In the genomic region with DNA sequence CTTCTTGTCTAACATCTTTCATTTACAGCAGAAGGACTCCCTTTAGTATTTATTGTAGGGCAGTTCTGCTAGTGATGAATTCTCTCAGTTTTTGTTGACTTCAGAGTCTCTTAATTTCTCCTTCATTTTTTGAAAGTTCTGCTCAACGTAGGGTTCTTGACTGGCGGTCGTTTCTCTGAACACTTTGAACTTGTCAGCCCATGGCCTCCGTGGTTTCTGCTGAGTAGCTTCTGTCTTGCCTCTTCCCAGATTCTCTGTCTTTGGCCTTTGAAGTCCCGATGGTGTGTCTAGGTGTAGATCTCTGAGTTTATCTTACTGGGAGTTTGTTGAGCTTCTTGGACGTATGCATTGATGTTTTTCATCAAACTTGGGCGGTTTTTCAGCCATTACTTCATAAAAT, we compare ENCODE assay signal across 17 cellular contexts. TPM values are rescaled to one million over a fixed set of nuclear protein-coding genes. Genes with fewer than 3 reads are reported as not detected.
DNase-seq lines count a peak whose midpoint lies in the region; ATAC-seq and TF ChIP-seq lines count a peak whose summit lies in the region.
"Had no signal": no experiment of that assay in that cellular context is flagged by ENCODE, and none has a peak within 500 bp of the region (broad histone marks: within the 10 kb centered on the region; RNA-seq: fewer than 3 reads in every experiment).

No MANE protein-coding gene starts in this region.

- TF ChIP-seq CTCF in DND-41 (IDR thresholded peaks at IDR 0.05; ENCODE audit: borderline replicate concordance, extremely low read depth, low read length, poor library complexity, severe bottlenecking) (no peak), glutamatergic neuron (IDR thresholded peaks at IDR 0.05; ENCODE audit: partially characterized antibody, unreplicated experiment) (no peak)

- H3K14ac ChIP-seq in trophoblast cell (ENCODE audit: low read length): no peak overlapping the region

- no peak overlapping the region for H2BK120ac ChIP-seq in trophoblast cell (ENCODE audit: insufficient read depth, low read length, poor library complexity)

- H2BK5ac ChIP-seq in trophoblast cell (ENCODE audit: low read depth, low read length, poor library complexity): no peak overlapping the region

- H3K23ac ChIP-seq in trophoblast cell (ENCODE audit: low read length): no peak overlapping the region

- H3K36me3 ChIP-seq in DND-41 (ENCODE audit: insufficient read depth, low read length) (peaks cover 2% of the 10 kb centered on the region; the same call in 1 of the 2 replicates), KOPT-K1 (ENCODE audit: insufficient read depth, low read length) (no peaks in the 10 kb centered on the region; the same call in 1 of the 2 replicates), trophoblast cell (ENCODE audit: control insufficient read depth in 1 of 2, insufficient read depth in 2 of 2, low read length in 2 of 2) (peaks cover 5 to 8% of the 10 kb centered on the region in 2 experiments)

- H3K27ac ChIP-seq in DND-41 (ENCODE audit: low read length): no peak overlapping the region
- H3K27ac ChIP-seq in KOPT-K1 (ENCODE audit: low read depth, low read length, poor library complexity, severe bottlenecking): peak overlapping the region; percentile 64
- no peak overlapping the region for H3K27ac ChIP-seq in trophoblast cell (ENCODE audit: low read depth, low read length)

- no peak overlapping the region for H3K18ac ChIP-seq in trophoblast cell (ENCODE audit: low read length)

- no peak overlapping the region for H3K4me2 ChIP-seq in DND-41 (ENCODE audit: insufficient read depth, low read length)
- H3K4me2 ChIP-seq in trophoblast cell (ENCODE audit: low read length): no peak overlapping the region
- H3K4me2 ChIP-seq: GM23338 had no signal

- ATAC-seq in DND-41 (ENCODE audit: insufficient read depth, low read depth) (peak; percentile 67), HG02981 (IDR thresholded peaks at IDR 0.05; ENCODE audit: unreplicated experiment) (no peak), GM21390 (IDR thresholded peaks at IDR 0.05; ENCODE audit: unreplicated experiment) (no peak)
- ATAC-seq: GM23338, HCT116 had no signal

- no peak overlapping the region for H2AK5ac ChIP-seq in trophoblast cell (ENCODE audit: low read length)

- H3K4me3 ChIP-seq in DND-41 (ENCODE audit: low read depth in 1 of 2, low read length in 2 of 2) (no peak overlapping the region), trophoblast cell (ENCODE audit: low read depth, low read length) (no peak overlapping the region)
- H3K4me3 ChIP-seq: GM23338 had no signal

- no peak overlapping the region for H3K4ac ChIP-seq in trophoblast cell (ENCODE audit: low read depth, low read length)

- H3K27ac Mint-ChIP-seq in glutamatergic neuron (ENCODE audit: unreplicated experiment): peak overlapping the region; percentile 29
- H3K27ac Mint-ChIP-seq: GM23338, H9, HFFc6 had no signal

- H3K79me2 ChIP-seq in DND-41 (ENCODE audit: insufficient read depth, low read length) (no peaks in the 10 kb centered on the region), trophoblast cell (ENCODE audit: control insufficient read depth, insufficient read depth, low read length, poor library complexity) (peaks cover 3% of the 10 kb centered on the region)

- H3K27me3 Mint-ChIP-seq in glutamatergic neuron (ENCODE audit: unreplicated experiment): peaks cover 14% of the 10 kb centered on the region
- H3K27me3 Mint-ChIP-seq: CD4-positive, alpha-beta memory T cell had no signal

- H4K8ac ChIP-seq in trophoblast cell (ENCODE audit: low read depth, low read length): no peak overlapping the region

- H3K9ac ChIP-seq in DND-41 (ENCODE audit: low read depth, low read length) (no peak overlapping the region), trophoblast cell (ENCODE audit: low read length) (no peak overlapping the region)

- no peaks in the 10 kb centered on the region for H3K27me3 ChIP-seq in DND-41 (ENCODE audit: insufficient read depth, low read length, poor library complexity)
- H3K27me3 ChIP-seq in trophoblast cell (ENCODE audit: insufficient read depth, low read length): no peaks in the 10 kb centered on the region

- H2BK12ac ChIP-seq in trophoblast cell (ENCODE audit: low read length): no peak overlapping the region

- peaks cover 42% of the 10 kb centered on the region for H3K9me3 Mint-ChIP-seq in glutamatergic neuron (ENCODE audit: unreplicated experiment)
- H3K9me3 Mint-ChIP-seq: GM23338 had no signal

- H2AFZ ChIP-seq in DND-41 (ENCODE audit: low read depth, low read length) (no peak overlapping the region), trophoblast cell (ENCODE audit: insufficient read depth, low read length, poor library complexity) (no peak overlapping the region)
- H2AFZ ChIP-seq: GM23338 had no signal

- H4K12ac ChIP-seq in trophoblast cell (ENCODE audit: low read depth, low read length): no peak overlapping the region

- DNase-seq in DND-41: peak; percentile 47
- no peak for DNase-seq in glutamatergic neuron
- DNase-seq in trophoblast cell: no peak
- DNase-seq: C1 segment of cervical spinal cord; Calu3; CD4-positive, alpha-beta memory T cell; COR-L47; DMS53; DMS79 treated with DMSO at 0.1 percent for 48 hours; HFFc6 had no signal

- WGBS in trophoblast cell (ENCODE audit: extremely low coverage, insufficient coverage, insufficient read length): no CpG with 5 or more reads among the region's 7 CpGs

- H4K20me1 ChIP-seq in DND-41 (ENCODE audit: insufficient read depth, low read length): no peaks in the 10 kb centered on the region

- H3K4me3 Mint-ChIP-seq in glutamatergic neuron (ENCODE audit: unreplicated experiment): no peak overlapping the region
- H3K4me3 Mint-ChIP-seq: CD4-positive, alpha-beta memory T cell; GM23338; H9; HFFc6 had no signal

- peaks cover 27% of the 10 kb centered on the region for H3K36me3 Mint-ChIP-seq in glutamatergic neuron (ENCODE audit: unreplicated experiment)
- H3K36me3 Mint-ChIP-seq: CD4-positive, alpha-beta memory T cell had no signal

- H3K9me3 ChIP-seq in DND-41 (ENCODE audit: insufficient read depth, low read length, severe bottlenecking) (no peaks in the 10 kb centered on the region), KOPT-K1 (ENCODE audit: insufficient read depth, low read length, poor library complexity, severe bottlenecking) (peaks cover 6% of the 10 kb centered on the region), trophoblast cell (ENCODE audit: insufficient read depth, low read depth, low read length) (peaks cover 2% of the 10 kb centered on the region)

- H3K4me1 ChIP-seq in DND-41 (ENCODE audit: insufficient read depth, low read length) (peaks cover 7% of the 10 kb centered on the region), trophoblast cell (ENCODE audit: control insufficient read depth in 1 of 2, insufficient read depth in 2 of 2, low read length in 2 of 2) (peaks cover 16 to 31% of the 10 kb centered on the region in 2 experiments)

- peaks cover 9% of the 10 kb centered on the region for H3K79me1 ChIP-seq in trophoblast cell (ENCODE audit: low read length)

- no peak overlapping the region for H4K91ac ChIP-seq in trophoblast cell (ENCODE audit: low read depth, low read length)

- H3K4me1 Mint-ChIP-seq in glutamatergic neuron (ENCODE audit: low read depth, unreplicated experiment): peaks cover 20% of the 10 kb centered on the region
- H3K4me1 Mint-ChIP-seq: CD4-positive, alpha-beta memory T cell had no signal

RNA-seq across cellular contexts. Expression of a gene that starts 13.4 kb away (rescaled TPM):
- 384 TPM for total RNA-seq in glutamatergic neuron (ENCODE audit: unreplicated experiment)
- polyA plus RNA-seq in trophoblast cell (2013): 38.1 and 40.0 TPM in 2 replicates

RNA-seq across cellular contexts. Expression of a gene that starts 32.2 kb away (rescaled TPM):
- total RNA-seq in glutamatergic neuron (ENCODE audit: unreplicated experiment): 110 TPM
- polyA plus RNA-seq in trophoblast cell (2013): 81.7 and 91.5 TPM in 2 replicates

RNA-seq across cellular contexts. Expression of a gene that starts 55.1 kb away (rescaled TPM):
- 1.1 TPM for total RNA-seq in glutamatergic neuron (ENCODE audit: unreplicated experiment)
- 1.1 and 1.3 TPM in 2 replicates for polyA plus RNA-seq in trophoblast cell (2013)
- total RNA-seq: HFFc6 had no signal
- polyA plus RNA-seq: BJ had no signal
